ENCODE assay signal across 9 cellular contexts in the genomic region with DNA sequence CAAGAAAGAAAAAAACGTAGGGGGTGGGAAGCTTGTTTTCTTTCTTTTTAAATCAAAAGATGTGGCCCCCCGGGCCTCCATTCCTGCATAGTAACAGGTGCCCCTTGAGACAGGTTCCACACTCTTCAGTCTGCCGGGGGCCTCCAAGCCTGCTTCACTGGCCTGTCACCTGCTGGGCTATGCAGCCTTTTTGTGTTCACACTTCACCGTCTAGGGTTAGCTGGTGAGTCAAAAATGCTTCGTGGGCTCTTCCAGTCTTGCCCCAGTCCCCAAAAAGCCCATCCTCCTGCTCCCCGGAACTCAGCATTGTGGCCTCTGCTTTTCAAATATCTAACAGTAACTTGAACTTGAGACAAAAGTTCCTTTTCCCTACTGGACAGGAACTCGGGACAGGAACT.
A peak's percentile ranks its signal among the peaks of the same experiment; 100 is the strongest.
DNase-seq lines count a peak whose midpoint lies in the region; ATAC-seq and TF ChIP-seq lines count a peak whose summit lies in the region.
"Had no signal": no experiment of that assay in that cellular context is flagged by ENCODE, and none has a peak within 500 bp of the region (broad histone marks: within the 10 kb centered on the region; RNA-seq: fewer than 3 reads in every experiment).

No MANE protein-coding gene starts in this region.

- H4K5ac ChIP-seq in IMR-90 (ENCODE audit: low read depth, low read length), result peak overlapping the region; percentile 7; the same call in 1 of the 2 replicates

- peak overlapping the region in 1 of 2 experiments; percentile 59; a peak in 1 of 4 replicates for H4K8ac ChIP-seq in IMR-90 (ENCODE audit: low read depth in 2 of 2, low read length in 2 of 2)

- no peaks in the 10 kb centered on the region for H3K9me2 ChIP-seq in PC-3 (replicated peaks; ENCODE audit: low read length)

- H2BK5ac ChIP-seq in IMR-90 (ENCODE audit: low read depth, low read length, poor library complexity, severe bottlenecking), result peak overlapping the region; percentile 1

- H3K36me3 ChIP-seq in IMR-90 (ENCODE audit: control insufficient read depth, insufficient read depth, low read length) (peaks cover 48% of the 10 kb centered on the region), smooth muscle cell (ENCODE audit: low read depth) (peaks cover 5% of the 10 kb centered on the region), PC-3 (ENCODE audit: low read depth, low read length) (peaks cover 70% of the 10 kb centered on the region)

- peak overlapping the region; percentile 40 for H4K91ac ChIP-seq in IMR-90 (ENCODE audit: insufficient read depth, low read depth, low read length)

- no peaks in the 10 kb centered on the region for H3K27me3 ChIP-seq in IMR-90 (ENCODE audit: control insufficient read depth, insufficient read depth, low read length)
- no peaks in the 10 kb centered on the region for H3K27me3 ChIP-seq in smooth muscle cell (ENCODE audit: low read depth)
- no peaks in the 10 kb centered on the region for H3K27me3 ChIP-seq in PC-3 (ENCODE audit: low read length)

- H3K4me2 ChIP-seq in IMR-90 (ENCODE audit: low read depth, low read length), result peak overlapping the region; percentile 3; the same call in 1 of the 2 replicates
- no peak overlapping the region for H3K4me2 ChIP-seq in smooth muscle cell
- H3K4me2 ChIP-seq in PC-3 (ENCODE audit: low read length), result no peak overlapping the region

- H3K9me3 ChIP-seq in IMR-90 (ENCODE audit: control insufficient read depth, insufficient read depth, low read length) (no peaks in the 10 kb centered on the region), smooth muscle cell (replicated peaks; ENCODE audit: low read depth) (no peaks in the 10 kb centered on the region), PC-3 (ENCODE audit: low read length) (no peaks in the 10 kb centered on the region)

- H3K9ac ChIP-seq in IMR-90 (ENCODE audit: low read depth, low read length) (no peak overlapping the region), smooth muscle cell (ENCODE audit: low read depth) (no peak overlapping the region), PC-3 (ENCODE audit: low read length) (no peak overlapping the region)

- H3K14ac ChIP-seq in IMR-90 (replicated peaks; ENCODE audit: low read depth, low read length), result peak overlapping the region; percentile 85

- TF ChIP-seq CTCF in IMR-90 (conservative IDR thresholded peaks at IDR 0.05; ENCODE audit: low read depth, low read length) (no peak), smooth muscle cell (IDR thresholded peaks at IDR 0.05; ENCODE audit: borderline replicate concordance, insufficient read depth, poor library complexity, severe bottlenecking) (no peak), PC-3 (conservative IDR thresholded peaks at IDR 0.05; ENCODE audit: low read depth, low read length) (no peak)

- peaks cover 33% of the 10 kb centered on the region for H3K9me1 ChIP-seq in IMR-90 (ENCODE audit: insufficient read depth, low read length)

- H3K23ac ChIP-seq in IMR-90 (ENCODE audit: low read depth, low read length), result 0 out of 2 replicates have a peak overlapping the region, but pooled peaks have one; percentile 9

- dilution Hi-C loops in IMR-90 (cut with HindIII; ENCODE audit: low sequenced_read_pairs, unreplicated experiment), result no loop called here

- no CpG with 5 or more reads among the region's 7 CpGs for WGBS in IMR-90 (ENCODE audit: extremely low coverage in 2 of 2, insufficient read length in 1 of 2), 2 experiments
- 88% methylated on average over 7 of the region's 7 CpGs for WGBS in smooth muscle cell (ENCODE audit: low lambda C conversion rate)

- 0 out of 3 replicates have a peak overlapping the region, but pooled peaks have one; percentile 7 for H2BK15ac ChIP-seq in IMR-90 (ENCODE audit: low read depth, low read length)

- peaks cover 0 to 37% of the 10 kb centered on the region in 2 experiments; a peak in 2 of 4 replicates for H3K79me1 ChIP-seq in IMR-90 (ENCODE audit: low read depth in 1 of 2, low read length in 2 of 2)

- H3K27ac ChIP-seq in IMR-90 (ENCODE audit: insufficient read depth, low read length) (peak overlapping the region; percentile 10; the same call in 1 of the 2 replicates), smooth muscle cell (ENCODE audit: low read depth) (peak overlapping the region; percentile 70), PC-3 (ENCODE audit: low read length) (no peak overlapping the region)

- TF ChIP-seq POLR2A in IMR-90 (IDR thresholded peaks at IDR 0.05; ENCODE audit: low read depth, low read length), result no peak

- peaks cover 73% of the 10 kb centered on the region for H3K4me1 Mint-ChIP-seq in activated T-helper 1 cell treated with anti-CD3 and anti-CD28 coated beads, Interleukin-12 subunit alpha, Interleukin-12 subunit beta, Interleukin-2, Interleukin-4 antibody, amounts not matched to agents 30 ng/mL and 10 ng/mL and 1 ng/mL, durations not matched to agents 14 hours and 24 hours and 36 hours (ENCODE audit: low read depth)

- H3K4ac ChIP-seq in IMR-90 (ENCODE audit: low read depth, low read length), result peak overlapping the region; percentile 81

- BruUV-seq in IMR-90 (replicated peaks; lab: Mats Ljungman, UMichigan) (no TSS peak), PC-3 (replicated peaks; lab: Mats Ljungman, UMichigan) (no TSS peak)

- intact Hi-C loops in IMR-90 (cut with micrococcal nuclease), result loop anchor here (1.0 to 5.0 kb wide), 5 partner anchors 39 to 211 kb away; no protein-coding TSS in a partner anchor
- intact Hi-C loops in activated T-helper 1 cell treated with anti-CD3 and anti-CD28 coated beads, Interleukin-12 subunit alpha, Interleukin-12 subunit beta, Interleukin-2, Interleukin-4 antibody, amounts not matched to agents 30 ng/mL and 10 ng/mL and 1 ng/mL, durations not matched to agents 14 hours and 24 hours and 36 hours (cut with micrococcal nuclease), result loop anchor here (1.0 to 5.0 kb wide), 14 partner anchors 31 to 405 kb away; a partner anchor contains a TSS
- intact Hi-C loops in cardiac septum (cut with DNase I), result loop anchor here (2.0 to 5.0 kb wide), 2 partner anchors 125 to 149 kb away; a partner anchor contains a TSS
- intact Hi-C loops in PC-3 (cut with micrococcal nuclease), result no loop called here

- H3K79me2 ChIP-seq in smooth muscle cell (ENCODE audit: low read depth), result no peaks in the 10 kb centered on the region
- H3K79me2 ChIP-seq in PC-3 (ENCODE audit: low read length), result no peaks in the 10 kb centered on the region

- H3K4me1 ChIP-seq in IMR-90 (ENCODE audit: control insufficient read depth, insufficient read depth, low read length) (peaks cover 29% of the 10 kb centered on the region), smooth muscle cell (ENCODE audit: low read depth) (peaks cover 7% of the 10 kb centered on the region), PC-3 (ENCODE audit: insufficient read depth, low read length) (no peaks in the 10 kb centered on the region)

- H2AFZ ChIP-seq in IMR-90 (replicated peaks; ENCODE audit: low read length, poor library complexity) (no peak overlapping the region), smooth muscle cell (ENCODE audit: low read depth) (no peak overlapping the region), PC-3 (ENCODE audit: low read length) (no peak overlapping the region)

- no peak for TF ChIP-seq RAD21 in IMR-90 (IDR thresholded peaks at IDR 0.05; ENCODE audit: low read length)

- H3F3A ChIP-seq in smooth muscle cell (ENCODE audit: low read depth) (peaks cover 5% of the 10 kb centered on the region), PC-3 (ENCODE audit: low read length, unreplicated experiment) (no peaks in the 10 kb centered on the region)

- H3K9me3 Mint-ChIP-seq in activated T-helper 1 cell treated with anti-CD3 and anti-CD28 coated beads, Interleukin-12 subunit alpha, Interleukin-12 subunit beta, Interleukin-2, Interleukin-4 antibody, amounts not matched to agents 30 ng/mL and 10 ng/mL and 1 ng/mL, durations not matched to agents 14 hours and 24 hours and 36 hours, result no peaks in the 10 kb centered on the region

- 0 out of 2 replicates have a peak overlapping the region, but pooled peaks have one; percentile 6 for H2AK5ac ChIP-seq in IMR-90 (ENCODE audit: low read depth, low read length)

- in situ Hi-C loops in IMR-90 (cut with MboI; ENCODE audit: low sequenced_read_pairs), result no loop called here

- peak overlapping the region; percentile 62 for H2AK9ac ChIP-seq in IMR-90 (replicated peaks; ENCODE audit: low read depth, low read length, poor library complexity)

- H3K4me3 ChIP-seq in IMR-90 (ENCODE audit: insufficient read depth, low read depth, low read length) (no peak overlapping the region), smooth muscle cell (no peak overlapping the region), PC-3 (ENCODE audit: low read length) (no peak overlapping the region)

- H3K56ac ChIP-seq in IMR-90 (ENCODE audit: extremely low read depth, insufficient read depth, low read length), result no peak overlapping the region; the same call in 1 of the 2 replicates

- H4K20me1 ChIP-seq in IMR-90 (ENCODE audit: insufficient read depth, low read length) (no peaks in the 10 kb centered on the region; the same call in 1 of the 2 replicates), smooth muscle cell (ENCODE audit: low read depth) (no peaks in the 10 kb centered on the region), PC-3 (ENCODE audit: low read length) (no peaks in the 10 kb centered on the region)

- CTCF ChIA-PET in IMR-90 (lab: Yijun Ruan, JAX) (interaction anchor here (1.0 to 2.2 kb wide), 5 partner anchors 42 to 224 kb away, joined by 3 to 6 read pairs (median 4); a partner anchor contains a TSS), PC-3 (lab: Charles Lee) (no interaction called here)

- ATAC-seq in IMR-90 (ENCODE audit: low read depth) (peak; percentile 15), PC-3 (no peak), GM18858 (IDR thresholded peaks at IDR 0.05; ENCODE audit: unreplicated experiment) (no peak)

- H2BK120ac ChIP-seq in IMR-90 (ENCODE audit: low read depth, low read length), result peak overlapping the region; percentile 70

- peaks cover 61% of the 10 kb centered on the region for H3K36me3 Mint-ChIP-seq in activated T-helper 1 cell treated with anti-CD3 and anti-CD28 coated beads, Interleukin-12 subunit alpha, Interleukin-12 subunit beta, Interleukin-2, Interleukin-4 antibody, amounts not matched to agents 30 ng/mL and 10 ng/mL and 1 ng/mL, durations not matched to agents 14 hours and 24 hours and 36 hours (ENCODE audit: low read depth)

- H3K27ac Mint-ChIP-seq in activated T-helper 1 cell treated with anti-CD3 and anti-CD28 coated beads, Interleukin-12 subunit alpha, Interleukin-12 subunit beta, Interleukin-2, Interleukin-4 antibody, amounts not matched to agents 30 ng/mL and 10 ng/mL and 1 ng/mL, durations not matched to agents 14 hours and 24 hours and 36 hours, result peak overlapping the region; percentile 93

- H3K18ac ChIP-seq in IMR-90 (ENCODE audit: low read depth, low read length), result peak overlapping the region; percentile 8; the same call in 1 of the 2 replicates

- H3K27me3 Mint-ChIP-seq in activated T-helper 1 cell treated with anti-CD3 and anti-CD28 coated beads, Interleukin-12 subunit alpha, Interleukin-12 subunit beta, Interleukin-2, Interleukin-4 antibody, amounts not matched to agents 30 ng/mL and 10 ng/mL and 1 ng/mL, durations not matched to agents 14 hours and 24 hours and 36 hours (ENCODE audit: insufficient read depth), result no peaks in the 10 kb centered on the region

- H3K4me3 Mint-ChIP-seq in activated T-helper 1 cell treated with anti-CD3 and anti-CD28 coated beads, Interleukin-12 subunit alpha, Interleukin-12 subunit beta, Interleukin-2, Interleukin-4 antibody, amounts not matched to agents 30 ng/mL and 10 ng/mL and 1 ng/mL, durations not matched to agents 14 hours and 24 hours and 36 hours, result peak overlapping the region; percentile 77

- POLR2A ChIA-PET in IMR-90 (lab: Charles Lee; ENCODE audit: unreplicated experiment) (interaction anchor here (0.9 kb wide), 1 partner anchor 149 kb away, joined by 3 read pairs; a partner anchor contains a TSS), PC-3 (lab: Charles Lee; ENCODE audit: unreplicated experiment) (no interaction called here)

- peak overlapping the region; percentile 79; the same call in 1 of the 2 replicates for H2BK20ac ChIP-seq in IMR-90 (ENCODE audit: low read depth, low read length)

- DNase-seq in IMR-90 (no peak), cardiac septum (ENCODE audit: low spot score) (peak; percentile 20), smooth muscle cell (lab: John Stamatoyannopoulos, UW; ENCODE audit: unreplicated experiment) (no peak), PC-3 (no peak), HPDE6-E6E7 (ENCODE audit: extremely low spot score) (no peak)
- DNase-seq in activated T-helper 1 cell treated with anti-CD3 and anti-CD28 coated beads, Interleukin-12 subunit alpha, Interleukin-12 subunit beta, Interleukin-2, Interleukin-4 antibody, amounts not matched to agents 30 ng/mL and 10 ng/mL and 1 ng/mL, durations not matched to agents 14 hours and 24 hours and 36 hours (ENCODE audit: low spot score), result no peak
- no peak for DNase-seq in stimulated activated CD4-positive, alpha-beta T cell treated with anti-CD3 and anti-CD28 coated beads, Interleukin-2, amount 100 ng/mL, for 48 hours
- DNase-seq: NCI-H187 had no signal
